Comparison of ENCODE assay signal across 10 cellular contexts in the genomic region with DNA sequence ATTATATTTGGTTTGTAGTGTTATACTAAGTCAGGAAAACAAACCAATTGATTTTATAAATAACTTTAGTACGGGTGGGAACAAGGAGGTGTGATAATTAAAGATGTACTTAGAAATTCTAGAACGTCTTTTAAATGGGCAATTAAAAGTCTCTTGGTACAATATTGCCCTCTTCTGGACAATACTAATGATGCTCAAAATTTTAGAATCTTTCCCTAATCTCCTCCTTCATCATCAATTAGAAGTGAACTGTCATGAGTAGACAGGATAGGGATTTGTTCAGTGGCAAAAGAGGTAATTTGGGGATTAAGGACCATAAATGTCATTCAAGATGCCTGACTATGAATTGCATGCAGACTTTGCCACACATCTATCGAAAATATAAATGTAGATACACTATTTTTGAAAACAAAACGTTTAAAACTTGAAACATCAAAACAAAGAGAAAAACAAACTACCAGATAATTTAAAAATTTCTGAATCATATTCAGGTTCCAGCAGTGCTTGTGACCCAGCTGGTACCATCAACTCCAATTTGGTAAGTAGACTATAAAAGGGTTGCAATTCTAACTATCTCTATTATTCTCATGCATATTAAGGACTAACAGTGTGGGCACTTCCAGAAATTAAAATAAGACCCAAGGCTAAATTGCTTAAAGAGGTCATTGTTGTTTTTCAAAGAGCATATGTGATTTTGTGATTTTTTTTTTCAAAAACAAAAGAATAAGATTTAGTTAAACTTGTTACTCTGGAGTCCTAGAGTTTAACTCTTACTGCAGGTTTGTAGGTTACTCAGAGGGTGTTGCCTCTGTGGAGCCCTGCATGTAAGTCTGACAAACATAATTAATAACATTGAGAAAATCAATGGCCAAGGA.
DNase-seq lines count a peak whose midpoint lies in the region; ATAC-seq and TF ChIP-seq lines count a peak whose summit lies in the region.
"Had no signal": no experiment of that assay in that cellular context is flagged by ENCODE, and none has a peak within 500 bp of the region (broad histone marks: within the 10 kb centered on the region; RNA-seq: fewer than 3 reads in every experiment).

No MANE protein-coding gene starts in this region.

- H3K36me3 ChIP-seq in DND-41 (ENCODE audit: insufficient read depth, low read length): no peaks in the 10 kb centered on the region
- no peaks in the 10 kb centered on the region for H3K36me3 ChIP-seq in MM.1S (replicated peaks; ENCODE audit: insufficient read depth, low read length)
- H3K36me3 ChIP-seq: SJSA1 had no signal

- no peaks in the 10 kb centered on the region for H3K27me3 ChIP-seq in DND-41 (ENCODE audit: insufficient read depth, low read length, poor library complexity)
- no peaks in the 10 kb centered on the region for H3K27me3 ChIP-seq in MM.1S (replicated peaks; ENCODE audit: insufficient read depth, low read length)

- H3K4me1 ChIP-seq in DND-41 (ENCODE audit: insufficient read depth, low read length) (no peaks in the 10 kb centered on the region), MM.1S (ENCODE audit: low read length) (no peaks in the 10 kb centered on the region)
- H3K4me1 ChIP-seq: SJSA1 had no signal

- no peaks in the 10 kb centered on the region for H3K9me3 ChIP-seq in DND-41 (ENCODE audit: insufficient read depth, low read length, severe bottlenecking)
- H3K9me3 ChIP-seq in MM.1S (replicated peaks; ENCODE audit: insufficient read depth, low read length): no peaks in the 10 kb centered on the region
- H3K9me3 ChIP-seq: SJSA1 had no signal

- H3K79me2 ChIP-seq in DND-41 (ENCODE audit: insufficient read depth, low read length) (no peaks in the 10 kb centered on the region), MM.1S (ENCODE audit: low read length) (no peaks in the 10 kb centered on the region)

- H3F3A ChIP-seq in MM.1S (ENCODE audit: insufficient read depth, low read length): no peaks in the 10 kb centered on the region

- H3K9me2 ChIP-seq in MM.1S (replicated peaks; ENCODE audit: insufficient read depth, low read length): no peaks in the 10 kb centered on the region

- ATAC-seq in DND-41 (ENCODE audit: insufficient read depth, low read depth): 0 out of 3 replicates have a peak, but pooled peaks have one; percentile 20
- no peak for ATAC-seq in GM21717 (IDR thresholded peaks at IDR 0.05; ENCODE audit: unreplicated experiment)
- no peak for ATAC-seq in HG02884 (IDR thresholded peaks at IDR 0.05; ENCODE audit: unreplicated experiment)
- ATAC-seq: naive thymus-derived CD8-positive, alpha-beta T cell had no signal

- TF ChIP-seq CTCF in DND-41 (IDR thresholded peaks at IDR 0.05; ENCODE audit: borderline replicate concordance, extremely low read depth, low read length, poor library complexity, severe bottlenecking) (peak; percentile 69), MM.1S (IDR thresholded peaks at IDR 0.05; ENCODE audit: low read length) (peak; percentile 54)

- H3K4me3 ChIP-seq in DND-41 (ENCODE audit: low read depth in 1 of 2, low read length in 2 of 2) (no peak overlapping the region), MM.1S (ENCODE audit: low read length) (no peak overlapping the region)
- H3K4me3 ChIP-seq: SJSA1 had no signal

- H3K27ac ChIP-seq in DND-41 (ENCODE audit: low read length) (no peak overlapping the region), MM.1S (ENCODE audit: low read length) (no peak overlapping the region)
- H3K27ac ChIP-seq: SJSA1 had no signal

- no peak overlapping the region for H3K9ac ChIP-seq in DND-41 (ENCODE audit: low read depth, low read length)
- H3K9ac ChIP-seq in MM.1S (ENCODE audit: low read length): no peak overlapping the region

- no peak for DNase-seq in DND-41
- DNase-seq in MM.1S: peak; percentile 29
- peak; percentile 53 for DNase-seq in SW480 (ENCODE audit: low spot score)
- peak; percentile 23 for DNase-seq in iPS-NIHi11 (ENCODE audit: low spot score)
- DNase-seq in GDM1 (lab: John Stamatoyannopoulos, UW): no peak
- DNase-seq in activated CD4-positive, alpha-beta T cell treated with anti-CD3 and anti-CD28 coated beads for 48 hours: no peak

- no peaks in the 10 kb centered on the region for H4K20me1 ChIP-seq in DND-41 (ENCODE audit: insufficient read depth, low read length)
- no peaks in the 10 kb centered on the region for H4K20me1 ChIP-seq in MM.1S (ENCODE audit: insufficient read depth, low read length)

- H3K4me2 ChIP-seq in DND-41 (ENCODE audit: insufficient read depth, low read length) (no peak overlapping the region), MM.1S (ENCODE audit: low read depth, low read length) (no peak overlapping the region)

- H2AFZ ChIP-seq in DND-41 (ENCODE audit: low read depth, low read length): no peak overlapping the region
- H2AFZ ChIP-seq in MM.1S (ENCODE audit: low read length): no peak overlapping the region

Comparison
In these comparisons a context has a peak if more than half of its experiments do, and no peak if none do; other contexts are left out.
1. DNase-seq: peak in MM.1S (single experiment), SW480 (single experiment) and iPS-NIHi11 (single experiment); none in DND-41 (single experiment), GDM1 (single experiment) and activated CD4-positive, alpha-beta T cell treated with anti-CD3 and anti-CD28 coated beads for 48 hours (single experiment).